ENCODE assay signal across 1 cellular context in the genomic region with DNA sequence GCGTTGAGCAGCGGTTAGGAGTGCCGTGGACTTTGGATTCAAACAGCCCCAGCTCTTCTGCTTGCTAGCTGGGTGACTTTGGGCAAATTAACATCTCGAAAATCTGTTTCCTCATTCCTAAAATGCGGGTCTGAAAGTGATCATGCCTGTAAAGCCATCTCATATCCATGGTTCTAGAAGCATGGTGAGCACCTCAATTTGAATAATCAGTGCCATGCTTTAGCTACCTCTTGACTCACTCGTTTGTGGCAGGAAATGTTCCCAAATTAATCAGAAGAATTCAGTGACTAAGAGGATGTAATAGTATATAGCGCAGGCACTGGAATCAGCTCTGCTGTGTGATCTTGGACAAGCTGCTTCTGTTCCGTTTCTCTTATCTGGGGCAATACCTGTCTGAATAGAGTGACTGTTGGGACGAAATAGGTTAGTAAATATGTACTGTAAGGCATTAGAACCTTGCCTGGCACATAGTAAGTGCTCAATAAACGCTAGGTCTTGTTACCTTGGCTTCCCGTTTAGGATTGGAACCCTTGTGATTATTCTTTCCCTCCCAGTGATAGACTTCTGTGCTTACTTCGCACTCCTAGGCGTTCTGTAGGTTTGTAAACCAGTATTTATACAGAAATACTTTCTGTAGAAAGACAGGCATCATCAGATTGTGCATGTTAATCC.
TF ChIP-seq lines count a peak whose summit lies in the region.

No MANE protein-coding gene starts in this region.

TF ChIP-seq in A549, 52 proteins besides CTCF, POLR2A, EP300 and RAD21:
- TF ChIP-seq JUN (IDR thresholded peaks at IDR 0.05) (no peak), BCL3 (IDR thresholded peaks at IDR 0.05) (0 out of 3 replicates have a peak, but pooled peaks have one; percentile 9)
